Comparison of ENCODE assay signal across 1 cellular context in the genomic region with DNA sequence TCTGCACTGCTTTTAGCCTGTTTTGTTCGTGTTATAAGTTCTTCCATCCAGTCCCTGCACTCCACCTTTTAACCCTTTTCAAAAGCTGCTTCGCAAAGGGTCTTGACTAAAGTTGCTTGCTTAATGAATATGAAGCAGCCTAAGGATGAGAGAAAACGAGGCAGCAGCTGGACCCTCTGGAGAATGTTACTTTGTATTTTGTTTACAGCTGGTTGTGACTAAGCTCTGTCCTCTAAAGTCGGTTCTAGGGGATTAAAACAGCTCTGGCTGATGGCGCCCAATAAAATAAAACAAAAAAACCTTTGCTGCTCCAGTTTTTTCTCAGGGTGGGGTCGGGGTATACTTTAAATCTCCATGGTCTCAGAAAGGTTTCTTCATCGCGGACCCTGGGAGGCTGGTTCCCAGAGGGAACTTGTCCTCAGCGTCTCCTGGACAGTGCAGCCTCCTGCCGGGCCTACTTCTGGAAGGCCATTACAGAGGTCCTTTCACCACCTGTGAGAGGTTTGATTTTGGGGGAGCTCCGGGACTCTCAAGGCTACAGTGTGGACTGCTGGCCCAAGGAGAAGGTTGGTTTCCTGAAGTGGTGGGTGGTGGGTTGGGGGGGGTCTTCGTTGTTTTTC.
TF ChIP-seq lines count a peak whose summit lies in the region.

No MANE protein-coding gene starts in this region.

TF ChIP-seq in HepG2, 621 proteins besides CTCF, POLR2A, EP300 and RAD21:
- TF ChIP-seq ZNF766 (CRISPR knock-in tag; IDR thresholded peaks at IDR 0.05; ENCODE audit: borderline replicate concordance) (0 out of 2 replicates have a peak, but pooled peaks have one; percentile 8), KLF6 (CRISPR knock-in tag; IDR thresholded peaks at IDR 0.05) (0 out of 2 replicates have a peak, but pooled peaks have one; percentile 16), SNAPC2 (CRISPR knock-in tag; IDR thresholded peaks at IDR 0.05) (peak; percentile 77; the same call in 1 of the 2 replicates), STAT6 (CRISPR knock-in tag; IDR thresholded peaks at IDR 0.05; ENCODE audit: borderline replicate concordance) (0 out of 2 replicates have a peak, but pooled peaks have one; percentile 13), MYC (CRISPR knock-in tag; IDR thresholded peaks at IDR 0.05; ENCODE audit: borderline replicate concordance) (no peak), RFX3 (CRISPR knock-in tag; IDR thresholded peaks at IDR 0.05) (no peak), MBD4 (IDR thresholded peaks at IDR 0.05; ENCODE audit: borderline replicate concordance, low read length) (peak; percentile 25; the same call in 1 of the 2 replicates), KDM5B (CRISPR knock-in tag; IDR thresholded peaks at IDR 0.05; ENCODE audit: borderline replicate concordance) (no peak), ZNF777 (CRISPR knock-in tag; IDR thresholded peaks at IDR 0.05) (no peak), ZBTB20 (CRISPR knock-in tag; IDR thresholded peaks at IDR 0.05; ENCODE audit: borderline replicate concordance, low read depth) (0 out of 2 replicates have a peak, but pooled peaks have one; percentile 29)
- TF ChIP-seq, protein P1, sequence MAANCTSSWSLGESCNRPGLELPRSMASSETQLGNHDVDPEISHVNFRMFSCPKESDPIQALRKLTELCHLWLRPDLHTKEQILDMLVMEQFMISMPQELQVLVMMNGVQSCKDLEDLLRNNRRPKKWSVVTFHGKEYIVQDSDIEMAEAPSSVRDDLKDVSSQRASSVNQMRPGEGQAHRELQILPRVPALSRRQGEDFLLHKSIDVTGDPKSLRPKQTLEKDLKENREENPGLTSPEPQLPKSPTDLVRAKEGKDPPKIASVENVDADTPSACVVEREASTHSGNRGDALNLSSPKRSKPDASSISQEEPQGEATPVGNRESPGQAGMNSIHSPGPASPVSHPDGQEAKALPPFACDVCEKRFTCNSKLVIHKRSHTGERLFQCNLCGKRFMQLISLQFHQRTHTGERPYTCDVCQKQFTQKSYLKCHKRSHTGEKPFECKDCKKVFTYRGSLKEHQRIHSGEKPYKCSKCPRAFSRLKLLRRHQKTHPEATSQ (CRISPR knock-in tag; IDR thresholded peaks at IDR 0.05; ENCODE audit: borderline replicate concordance): 0 out of 2 replicates have a peak, but pooled peaks have one; percentile 19
- TF ChIP-seq, protein P2, sequence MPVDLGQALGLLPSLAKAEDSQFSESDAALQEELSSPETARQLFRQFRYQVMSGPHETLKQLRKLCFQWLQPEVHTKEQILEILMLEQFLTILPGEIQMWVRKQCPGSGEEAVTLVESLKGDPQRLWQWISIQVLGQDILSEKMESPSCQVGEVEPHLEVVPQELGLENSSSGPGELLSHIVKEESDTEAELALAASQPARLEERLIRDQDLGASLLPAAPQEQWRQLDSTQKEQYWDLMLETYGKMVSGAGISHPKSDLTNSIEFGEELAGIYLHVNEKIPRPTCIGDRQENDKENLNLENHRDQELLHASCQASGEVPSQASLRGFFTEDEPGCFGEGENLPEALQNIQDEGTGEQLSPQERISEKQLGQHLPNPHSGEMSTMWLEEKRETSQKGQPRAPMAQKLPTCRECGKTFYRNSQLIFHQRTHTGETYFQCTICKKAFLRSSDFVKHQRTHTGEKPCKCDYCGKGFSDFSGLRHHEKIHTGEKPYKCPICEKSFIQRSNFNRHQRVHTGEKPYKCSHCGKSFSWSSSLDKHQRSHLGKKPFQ (CRISPR knock-in tag; IDR thresholded peaks at IDR 0.05; ENCODE audit: insufficient replicate concordance): peak; percentile 68
